ENCODE assay signal across 8 cellular contexts in the genomic region with DNA sequence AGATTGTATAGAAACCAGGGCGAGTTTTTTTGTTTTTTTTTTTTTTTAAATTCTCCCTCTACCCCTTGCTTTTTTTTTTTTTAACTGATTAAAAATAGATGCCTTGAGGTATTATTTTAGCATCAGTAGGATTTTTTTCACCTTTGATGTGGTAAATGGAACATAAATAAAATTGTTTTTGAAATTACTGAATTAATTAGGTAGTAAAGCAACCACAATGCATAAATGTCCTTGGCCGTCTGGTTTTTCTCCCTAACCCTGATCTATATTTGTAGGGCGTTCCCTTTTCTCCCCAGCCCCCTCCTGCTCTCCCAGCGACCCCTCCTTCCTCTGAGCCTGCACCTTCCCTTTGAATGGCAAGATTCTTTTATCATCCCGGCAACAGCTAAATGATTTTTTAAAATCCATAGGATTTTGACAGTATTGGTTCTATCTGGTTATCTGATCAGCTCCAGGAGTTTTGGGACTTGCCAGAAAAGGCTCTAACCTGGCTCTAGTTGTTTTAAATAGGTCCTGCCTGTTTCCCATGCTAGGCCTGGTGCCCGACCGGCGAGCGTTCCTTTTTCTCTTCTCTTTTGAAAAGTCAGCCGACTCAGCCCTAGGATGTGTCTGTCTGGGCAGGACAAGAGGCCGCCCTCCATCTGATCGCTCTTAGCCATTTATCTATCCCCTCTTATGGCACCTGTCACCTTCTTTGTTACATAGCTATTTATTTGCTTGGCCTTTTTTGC.
DNase-seq lines count a peak whose midpoint lies in the region; ATAC-seq and TF ChIP-seq lines count a peak whose summit lies in the region.

No MANE protein-coding gene starts in this region.

- H3K27ac Mint-ChIP-seq in CD8-positive, alpha-beta T cell, result peak overlapping the region; percentile 79

- intact Hi-C loops in CD8-positive, alpha-beta T cell (cut with DNase I, micrococcal nuclease), result loop anchor here (10.0 kb wide), 3 partner anchors 293 to 853 kb away; a partner anchor contains a TSS
- intact Hi-C loops in esophagus muscularis mucosa (cut with DNase I), result no loop called here

- H3K4me1 Mint-ChIP-seq in CD8-positive, alpha-beta T cell (ENCODE audit: low read depth), result peaks cover 97% of the 10 kb centered on the region

- H3K79me2 ChIP-seq in Karpas-422 (ENCODE audit: low read length), result no peaks in the 10 kb centered on the region

- no peaks in the 10 kb centered on the region for H3K9me2 ChIP-seq in Karpas-422 (replicated peaks; ENCODE audit: insufficient read depth, low read length)

- H3K9me3 Mint-ChIP-seq in CD8-positive, alpha-beta T cell, result no peaks in the 10 kb centered on the region

- TF ChIP-seq EP300 in esophagus muscularis mucosa (IDR thresholded peaks at IDR 0.05), result no peak

- H2AFZ ChIP-seq in Karpas-422 (ENCODE audit: low read length), result no peak overlapping the region

- H3K4me3 Mint-ChIP-seq in CD8-positive, alpha-beta T cell, result peak overlapping the region; percentile 64

- TF ChIP-seq POLR2A in Peyer's patch (IDR thresholded peaks at IDR 0.05), result no peak
- TF ChIP-seq POLR2A in esophagus muscularis mucosa (IDR thresholded peaks at IDR 0.05; ENCODE audit: low read depth), result no peak

- ATAC-seq in CD8-positive, alpha-beta T cell, result no peak
- ATAC-seq in activated CD4-positive, CD25-positive, alpha-beta regulatory T cell treated with anti-CD3 and anti-CD28 coated beads, Interleukin-2, amount 50 U/mL, for 24 hours, result no peak

- WGBS in esophagus muscularis mucosa, result 58% methylated on average over 12 of the region's 12 CpGs

- no peaks in the 10 kb centered on the region for H3K36me3 ChIP-seq in CD8-positive, alpha-beta T cell (ENCODE audit: insufficient read depth, low read length)
- H3K36me3 ChIP-seq in Peyer's patch (no peaks in the 10 kb centered on the region), esophagus muscularis mucosa (peaks cover 0 to 6% (median 3%) of the 10 kb centered on the region in 4 donors), skeletal muscle satellite cell (ENCODE audit: insufficient read depth, low read length) (peaks cover 19% of the 10 kb centered on the region), Karpas-422 (ENCODE audit: insufficient read depth, low read length) (no peaks in the 10 kb centered on the region)

- no peak for TF ChIP-seq CTCF in CD8-positive, alpha-beta T cell (IDR thresholded peaks at IDR 0.05)
- TF ChIP-seq CTCF in Peyer's patch (IDR thresholded peaks at IDR 0.05) (no peak), esophagus muscularis mucosa (IDR thresholded peaks at IDR 0.05) (no peak)

- no peak overlapping the region for H3K27ac ChIP-seq in CD8-positive, alpha-beta T cell (ENCODE audit: low read depth, low read length)
- H3K27ac ChIP-seq in Peyer's patch, result peak overlapping the region; percentile 77 to 97 (median 92)
- H3K27ac ChIP-seq in esophagus muscularis mucosa (replicated peaks in 1 of 4), result peak overlapping the region; percentile 97 to 100 (median 98)
- no peak overlapping the region for H3K27ac ChIP-seq in Karpas-422 (ENCODE audit: low read length)

- no peaks in the 10 kb centered on the region for H3K36me3 Mint-ChIP-seq in CD8-positive, alpha-beta T cell

- H3K4me3 ChIP-seq in CD8-positive, alpha-beta T cell (ENCODE audit: low read depth, low read length), result no peak overlapping the region
- H3K4me3 ChIP-seq in Peyer's patch (no peak overlapping the region), esophagus muscularis mucosa (peak overlapping the region in 3 of 4 donors; percentile 7 to 28 (median 25)), skeletal muscle satellite cell (ENCODE audit: low read length) (no peak overlapping the region), Karpas-422 (ENCODE audit: low read length) (no peak overlapping the region)

- CTCF ChIA-PET in CD8-positive, alpha-beta T cell (lab: Charles Lee), result interaction anchor here (0.7 to 2.0 kb wide), 5 partner anchors 12 to 131 kb away, joined by 3 to 7 read pairs (median 4); no protein-coding TSS in a partner anchor

- H3K4me2 ChIP-seq in skeletal muscle satellite cell (ENCODE audit: low read length), result peak overlapping the region; percentile 12
- no peak overlapping the region for H3K4me2 ChIP-seq in Karpas-422 (ENCODE audit: low read depth, low read length, poor library complexity, severe bottlenecking)

- H3K4me1 ChIP-seq in CD8-positive, alpha-beta T cell (ENCODE audit: insufficient read depth, low read length), result peaks cover 85% of the 10 kb centered on the region
- H3K4me1 ChIP-seq in Peyer's patch, result peaks cover 30 to 92% (median 64%) of the 10 kb centered on the region in 4 donors
- peaks cover 92 to 98% (median 97%) of the 10 kb centered on the region in 4 donors for H3K4me1 ChIP-seq in esophagus muscularis mucosa
- H3K4me1 ChIP-seq in skeletal muscle satellite cell (ENCODE audit: control insufficient read depth, insufficient read depth, low read length), result peaks cover 91% of the 10 kb centered on the region
- no peaks in the 10 kb centered on the region for H3K4me1 ChIP-seq in Karpas-422 (ENCODE audit: low read length)

- H3K27me3 ChIP-seq in CD8-positive, alpha-beta T cell (ENCODE audit: insufficient read depth, low read length), result no peaks in the 10 kb centered on the region
- H3K27me3 ChIP-seq in Peyer's patch (no peaks in the 10 kb centered on the region), esophagus muscularis mucosa (no peaks in the 10 kb centered on the region), skeletal muscle satellite cell (ENCODE audit: control insufficient read depth, insufficient read depth, low read length) (no peaks in the 10 kb centered on the region), Karpas-422 (ENCODE audit: low read length) (no peaks in the 10 kb centered on the region)

- H3K9me3 ChIP-seq in CD8-positive, alpha-beta T cell (ENCODE audit: low read length), result no peaks in the 10 kb centered on the region
- H3K9me3 ChIP-seq in Peyer's patch (no peaks in the 10 kb centered on the region), esophagus muscularis mucosa (no peaks in the 10 kb centered on the region), skeletal muscle satellite cell (replicated peaks; ENCODE audit: low read length) (no peaks in the 10 kb centered on the region), Karpas-422 (ENCODE audit: low read length) (no peaks in the 10 kb centered on the region)

- DNase-seq in CD8-positive, alpha-beta T cell, result no peak
- DNase-seq in Peyer's patch, result no peak
- DNase-seq in esophagus muscularis mucosa (ENCODE audit: extremely low spot score), result no peak
- DNase-seq in stimulated activated naive CD4-positive, alpha-beta T cell (lab: John Stamatoyannopoulos, UW), result no peak
- DNase-seq in Karpas-422, result no peak
- DNase-seq in activated CD8-positive, alpha-beta memory T cell treated with anti-CD3 and anti-CD28 coated beads, Interleukin-2, amount 50 U/mL, for 4 hours, result no peak

- H4K20me1 ChIP-seq in Karpas-422 (ENCODE audit: insufficient read depth, low read depth, low read length), result no peaks in the 10 kb centered on the region

- POLR2A ChIA-PET in CD8-positive, alpha-beta T cell (lab: Charles Lee), result interaction anchor here (1.1 to 11.0 kb wide), 4 partner anchors 9 to 113 kb away, joined by 3 to 103 read pairs (median 6); no protein-coding TSS in a partner anchor

- peak overlapping the region; percentile 95 for H3K9ac ChIP-seq in skeletal muscle satellite cell (ENCODE audit: low read depth, low read length)
- H3K9ac ChIP-seq in Karpas-422 (ENCODE audit: low read length), result no peak overlapping the region

- H3K27me3 Mint-ChIP-seq in CD8-positive, alpha-beta T cell (ENCODE audit: low read depth), result no peaks in the 10 kb centered on the region

Comparison
In these comparisons a context has a peak if more than half of its experiments do, and no peak if none do; other contexts are left out.
1. H3K27ac ChIP-seq: peak in Peyer's patch (4 of 4) and esophagus muscularis mucosa (4 of 4); none in CD8-positive, alpha-beta T cell (single experiment) and Karpas-422 (single experiment).
2. H3K4me3 ChIP-seq: peak in esophagus muscularis mucosa (3 of 4); none in CD8-positive, alpha-beta T cell (single experiment), Peyer's patch (0 of 4), skeletal muscle satellite cell (single experiment) and Karpas-422 (single experiment).